Comparison of ENCODE assay signal across 10 cellular contexts in the genomic region with DNA sequence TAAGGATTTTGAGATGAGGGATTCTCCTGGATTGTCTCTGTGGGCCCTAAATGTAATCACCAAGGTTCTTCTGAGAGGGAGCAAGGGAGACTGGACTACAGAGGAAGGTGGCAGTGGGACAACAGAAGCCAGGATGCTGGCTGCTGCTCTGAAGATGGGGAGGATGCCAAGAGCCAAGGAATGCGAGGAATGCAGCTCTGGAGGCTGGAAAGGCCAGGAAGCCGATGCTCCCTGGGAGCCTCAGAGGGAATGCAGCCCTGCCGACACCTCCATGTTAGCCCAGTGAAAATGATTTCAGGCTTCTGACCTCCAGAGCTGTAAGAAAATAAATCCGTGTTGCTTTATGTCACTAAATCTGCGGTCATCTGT. TPM values are rescaled to one million over a fixed set of nuclear protein-coding genes. Genes with fewer than 3 reads are reported as not detected.
A peak's percentile ranks its signal among the peaks of the same experiment; 100 is the strongest.
DNase-seq lines count a peak whose midpoint lies in the region; ATAC-seq and TF ChIP-seq lines count a peak whose summit lies in the region.
"Had no signal": no experiment of that assay in that cellular context is flagged by ENCODE, and none has a peak within 500 bp of the region (broad histone marks: within the 10 kb centered on the region; RNA-seq: fewer than 3 reads in every experiment).

No MANE protein-coding gene starts in this region.

- H3K27ac Mint-ChIP-seq in neural progenitor cell, result no peak overlapping the region
- H3K27ac Mint-ChIP-seq: CD4-positive, alpha-beta T cell had no signal

- CTCF ChIA-PET in PC-3 (lab: Charles Lee), result no interaction called here

- H3K4me2 ChIP-seq in PC-3 (ENCODE audit: low read length) (no peak overlapping the region), neural progenitor cell (no peak overlapping the region)

- DNase-seq in AG10803 (ENCODE audit: low read depth), result peak; percentile 94
- DNase-seq in PC-3, result peak; percentile 56
- DNase-seq in fibroblast of villous mesenchyme (ENCODE audit: low read depth), result peak; percentile 60
- peak; percentile 70 for DNase-seq in neural progenitor cell (ENCODE audit: low spot score)
- no peak for DNase-seq in stimulated activated naive CD4-positive, alpha-beta T cell treated with Interleukin-2 at 50 U/mL for 16 hours (lab: John Stamatoyannopoulos, UW)
- DNase-seq: CD4-positive, alpha-beta T cell; T-helper 2 cell had no signal

- H3K9ac ChIP-seq in PC-3 (ENCODE audit: low read length) (no peak overlapping the region), neural progenitor cell (no peak overlapping the region)

- H3K36me3 Mint-ChIP-seq in neural progenitor cell, result peaks cover 11% of the 10 kb centered on the region

- H3K79me2 ChIP-seq in PC-3 (ENCODE audit: low read length) (no peaks in the 10 kb centered on the region), neural progenitor cell (ENCODE audit: low read depth) (no peaks in the 10 kb centered on the region)

- H3K9me3 ChIP-seq in PC-3 (ENCODE audit: low read length) (no peaks in the 10 kb centered on the region), neural progenitor cell (ENCODE audit: low read depth) (no peaks in the 10 kb centered on the region)

- H4K20me1 ChIP-seq in PC-3 (ENCODE audit: low read length) (no peaks in the 10 kb centered on the region), neural progenitor cell (ENCODE audit: low read depth) (no peaks in the 10 kb centered on the region)

- TF ChIP-seq CTCF in AG10803 (conservative IDR thresholded peaks at IDR 0.05; ENCODE audit: low read length) (no peak), PC-3 (conservative IDR thresholded peaks at IDR 0.05; ENCODE audit: low read depth, low read length) (no peak), fibroblast of villous mesenchyme (IDR thresholded peaks at IDR 0.05; ENCODE audit: insufficient read depth, low read depth, low read length) (no peak), neural progenitor cell (IDR thresholded peaks at IDR 0.05) (no peak)

- H3K4me3 ChIP-seq in AG10803 (ENCODE audit: low read length) (no peak overlapping the region), PC-3 (ENCODE audit: low read length) (no peak overlapping the region), fibroblast of villous mesenchyme (ENCODE audit: low read depth, low read length) (no peak overlapping the region), neural progenitor cell (no peak overlapping the region)

- H3K4me3 Mint-ChIP-seq in neural progenitor cell, result no peak overlapping the region
- H3K4me3 Mint-ChIP-seq: CD4-positive, alpha-beta T cell had no signal

- H3K27ac ChIP-seq in PC-3 (ENCODE audit: low read length), result no peak overlapping the region
- no peak overlapping the region for H3K27ac ChIP-seq in neural progenitor cell

- H2AFZ ChIP-seq in PC-3 (ENCODE audit: low read length) (no peak overlapping the region), neural progenitor cell (replicated peaks) (no peak overlapping the region)

- no peaks in the 10 kb centered on the region for H3K36me3 ChIP-seq in PC-3 (ENCODE audit: low read depth, low read length)
- no peaks in the 10 kb centered on the region for H3K36me3 ChIP-seq in neural progenitor cell

- H3K27me3 ChIP-seq in PC-3 (ENCODE audit: low read length) (no peaks in the 10 kb centered on the region), neural progenitor cell (no peaks in the 10 kb centered on the region)

- H3K9me2 ChIP-seq in PC-3 (replicated peaks; ENCODE audit: low read length), result no peaks in the 10 kb centered on the region

- H3K4me1 ChIP-seq in PC-3 (ENCODE audit: insufficient read depth, low read length), result peaks cover 6% of the 10 kb centered on the region; the same call in 1 of the 2 replicates
- H3K4me1 ChIP-seq in neural progenitor cell, result peaks cover 15% of the 10 kb centered on the region

- H3K27me3 Mint-ChIP-seq in neural progenitor cell (ENCODE audit: insufficient read depth, low read depth), result no peaks in the 10 kb centered on the region

- POLR2A ChIA-PET in PC-3 (lab: Charles Lee; ENCODE audit: unreplicated experiment), result no interaction called here

- ATAC-seq in PC-3 (peak; percentile 76), GM21723 (IDR thresholded peaks at IDR 0.05; ENCODE audit: unreplicated experiment) (no peak), HG03469 (IDR thresholded peaks at IDR 0.05; ENCODE audit: unreplicated experiment) (no peak), GM19351 (IDR thresholded peaks at IDR 0.05; ENCODE audit: unreplicated experiment) (no peak)

- BruUV-seq in PC-3 (replicated peaks; lab: Mats Ljungman, UMichigan), result no TSS peak

- no peaks in the 10 kb centered on the region for H3K9me3 Mint-ChIP-seq in neural progenitor cell
- H3K9me3 Mint-ChIP-seq: CD4-positive, alpha-beta T cell had no signal

- intact Hi-C loops in PC-3 (cut with micrococcal nuclease), result no loop called here

- peaks cover 43% of the 10 kb centered on the region for H3K4me1 Mint-ChIP-seq in neural progenitor cell

- H3F3A ChIP-seq in PC-3 (ENCODE audit: low read length, unreplicated experiment) (no peaks in the 10 kb centered on the region), neural progenitor cell (ENCODE audit: low read depth) (no peaks in the 10 kb centered on the region)

RNA-seq across cellular contexts. Expression of a gene that starts 44.0 kb away (rescaled TPM):
- total RNA-seq in PC-3 (2014; rRNA removed), result 38.4 and 63.5 TPM in 2 replicates
- total RNA-seq in fibroblast of villous mesenchyme, result 17.4 and 31.1 TPM in 2 replicates
- total RNA-seq in neural progenitor cell (ENCODE audit: low replicate concordance), result 42.2 and 47.6 TPM in 2 replicates
